In the genomic region with DNA sequence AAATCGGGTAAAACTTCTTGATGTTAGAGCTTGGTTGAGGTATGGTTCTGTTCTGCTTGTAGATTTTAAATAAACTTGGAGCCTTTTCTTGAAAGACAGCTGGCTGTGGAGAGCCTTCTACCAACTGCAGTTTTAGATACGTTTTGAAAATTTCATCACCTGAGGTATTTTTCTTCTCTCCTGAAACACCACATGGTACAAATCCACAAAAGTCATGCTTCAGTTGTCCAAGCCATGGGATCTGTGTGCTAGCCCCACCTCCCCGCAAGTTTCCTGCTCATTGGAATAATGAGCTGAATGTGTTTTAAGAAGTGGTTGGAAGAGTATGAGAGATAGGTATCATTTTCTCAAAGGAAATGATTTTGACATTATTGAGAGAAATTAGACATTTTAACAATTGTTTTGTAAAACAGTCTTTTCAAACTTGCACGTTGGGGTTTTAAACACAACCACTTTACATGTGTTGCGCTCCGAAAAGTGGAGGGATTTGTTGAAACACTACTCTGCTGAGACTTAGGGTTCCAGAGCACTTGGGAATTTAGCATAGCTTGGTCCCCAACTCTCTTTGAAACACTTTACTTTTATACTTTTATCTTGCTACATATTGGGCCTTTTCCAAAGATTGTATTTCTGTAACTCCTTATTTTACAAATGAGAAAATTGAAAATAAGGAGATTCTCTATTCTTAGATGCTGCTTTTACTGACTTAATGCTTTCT, we compare ENCODE assay signal across 1 cellular context.
TF ChIP-seq lines count a peak whose summit lies in the region.

No MANE protein-coding gene starts in this region.

TF ChIP-seq in GM23338, 12 proteins besides CTCF, POLR2A, EP300 and RAD21 (continued from another document):
- TF ChIP-seq, protein P1, sequence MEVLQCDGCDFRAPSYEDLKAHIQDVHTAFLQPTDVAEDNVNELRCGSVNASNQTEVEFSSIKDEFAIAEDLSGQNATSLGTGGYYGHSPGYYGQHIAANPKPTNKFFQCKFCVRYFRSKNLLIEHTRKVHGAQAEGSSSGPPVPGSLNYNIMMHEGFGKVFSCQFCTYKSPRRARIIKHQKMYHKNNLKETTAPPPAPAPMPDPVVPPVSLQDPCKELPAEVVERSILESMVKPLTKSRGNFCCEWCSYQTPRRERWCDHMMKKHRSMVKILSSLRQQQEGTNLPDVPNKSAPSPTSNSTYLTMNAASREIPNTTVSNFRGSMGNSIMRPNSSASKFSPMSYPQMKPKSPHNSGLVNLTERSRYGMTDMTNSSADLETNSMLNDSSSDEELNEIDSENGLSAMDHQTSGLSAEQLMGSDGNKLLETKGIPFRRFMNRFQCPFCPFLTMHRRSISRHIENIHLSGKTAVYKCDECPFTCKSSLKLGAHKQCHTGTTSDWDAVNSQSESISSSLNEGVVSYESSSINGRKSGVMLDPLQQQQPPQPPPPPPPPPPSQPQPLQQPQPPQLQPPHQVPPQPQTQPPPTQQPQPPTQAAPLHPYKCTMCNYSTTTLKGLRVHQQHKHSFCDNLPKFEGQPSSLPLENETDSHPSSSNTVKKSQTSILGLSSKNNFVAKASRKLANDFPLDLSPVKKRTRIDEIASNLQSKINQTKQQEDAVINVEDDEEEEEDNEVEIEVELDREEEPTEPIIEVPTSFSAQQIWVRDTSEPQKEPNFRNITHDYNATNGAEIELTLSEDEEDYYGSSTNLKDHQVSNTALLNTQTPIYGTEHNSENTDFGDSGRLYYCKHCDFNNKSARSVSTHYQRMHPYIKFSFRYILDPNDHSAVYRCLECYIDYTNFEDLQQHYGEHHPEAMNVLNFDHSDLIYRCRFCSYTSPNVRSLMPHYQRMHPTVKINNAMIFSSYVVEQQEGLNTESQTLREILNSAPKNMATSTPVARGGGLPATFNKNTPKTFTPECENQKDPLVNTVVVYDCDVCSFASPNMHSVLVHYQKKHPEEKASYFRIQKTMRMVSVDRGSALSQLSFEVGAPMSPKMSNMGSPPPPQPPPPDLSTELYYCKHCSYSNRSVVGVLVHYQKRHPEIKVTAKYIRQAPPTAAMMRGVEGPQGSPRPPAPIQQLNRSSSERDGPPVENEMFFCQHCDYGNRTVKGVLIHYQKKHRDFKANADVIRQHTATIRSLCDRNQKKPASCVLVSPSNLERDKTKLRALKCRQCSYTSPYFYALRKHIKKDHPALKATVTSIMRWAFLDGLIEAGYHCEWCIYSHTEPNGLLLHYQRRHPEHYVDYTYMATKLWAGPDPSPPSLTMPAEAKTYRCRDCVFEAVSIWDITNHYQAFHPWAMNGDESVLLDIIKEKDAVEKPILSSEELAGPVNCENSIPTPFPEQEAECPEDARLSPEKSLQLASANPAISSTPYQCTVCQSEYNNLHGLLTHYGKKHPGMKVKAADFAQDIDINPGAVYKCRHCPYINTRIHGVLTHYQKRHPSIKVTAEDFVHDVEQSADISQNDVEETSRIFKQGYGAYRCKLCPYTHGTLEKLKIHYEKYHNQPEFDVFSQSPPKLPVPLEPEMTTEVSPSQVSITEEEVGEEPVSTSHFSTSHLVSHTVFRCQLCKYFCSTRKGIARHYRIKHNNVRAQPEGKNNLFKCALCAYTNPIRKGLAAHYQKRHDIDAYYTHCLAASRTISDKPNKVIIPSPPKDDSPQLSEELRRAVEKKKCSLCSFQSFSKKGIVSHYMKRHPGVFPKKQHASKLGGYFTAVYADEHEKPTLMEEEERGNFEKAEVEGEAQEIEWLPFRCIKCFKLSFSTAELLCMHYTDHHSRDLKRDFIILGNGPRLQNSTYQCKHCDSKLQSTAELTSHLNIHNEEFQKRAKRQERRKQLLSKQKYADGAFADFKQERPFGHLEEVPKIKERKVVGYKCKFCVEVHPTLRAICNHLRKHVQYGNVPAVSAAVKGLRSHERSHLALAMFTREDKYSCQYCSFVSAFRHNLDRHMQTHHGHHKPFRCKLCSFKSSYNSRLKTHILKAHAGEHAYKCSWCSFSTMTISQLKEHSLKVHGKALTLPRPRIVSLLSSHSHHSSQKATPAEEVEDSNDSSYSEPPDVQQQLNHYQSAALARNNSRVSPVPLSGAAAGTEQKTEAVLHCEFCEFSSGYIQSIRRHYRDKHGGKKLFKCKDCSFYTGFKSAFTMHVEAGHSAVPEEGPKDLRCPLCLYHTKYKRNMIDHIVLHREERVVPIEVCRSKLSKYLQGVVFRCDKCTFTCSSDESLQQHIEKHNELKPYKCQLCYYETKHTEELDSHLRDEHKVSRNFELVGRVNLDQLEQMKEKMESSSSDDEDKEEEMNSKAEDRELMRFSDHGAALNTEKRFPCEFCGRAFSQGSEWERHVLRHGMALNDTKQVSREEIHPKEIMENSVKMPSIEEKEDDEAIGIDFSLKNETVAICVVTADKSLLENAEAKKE (CRISPR knock-in tag; IDR thresholded peaks at IDR 0.05): no peak
- no peak for TF ChIP-seq ZNF114 (CRISPR knock-in tag; IDR thresholded peaks at IDR 0.05)
